In the genomic region with DNA sequence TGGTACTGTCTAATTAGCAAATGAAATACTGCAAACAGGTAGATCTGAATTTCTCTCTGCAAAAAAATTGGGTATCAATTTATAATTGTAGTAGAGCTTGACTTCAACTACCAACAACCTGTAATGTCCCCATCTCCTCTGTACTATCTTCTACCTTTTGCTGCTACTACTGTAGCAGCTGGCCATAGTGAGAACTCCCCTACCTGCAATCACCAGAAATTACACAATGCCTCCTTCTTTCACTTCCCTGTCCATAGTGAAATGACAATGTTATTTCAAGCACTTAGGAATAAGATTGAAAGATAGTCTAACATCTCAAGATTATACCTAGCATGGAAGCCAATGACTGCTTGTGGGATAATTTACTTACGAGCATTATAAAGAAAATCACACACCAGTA, we compare ENCODE assay signal across 13 cellular contexts.
"Had no signal": no experiment of that assay in that cellular context is flagged by ENCODE, and none has a peak within 500 bp of the region (broad histone marks: within the 10 kb centered on the region; RNA-seq: fewer than 3 reads in every experiment).

No MANE protein-coding gene starts in this region.

- H3K4me1 Mint-ChIP-seq: stimulated activated naive CD8-positive, alpha-beta T cell treated with anti-CD3 and anti-CD28 coated beads, Interleukin-15, amount 100 ng/mL, for 72 hours had no signal

- H3K4me1 ChIP-seq: gastrocnemius medialis, suprapubic skin, transverse colon, vagina had no signal

- DNase-seq: activated CD4-positive, alpha-beta T cell treated with anti-CD3 and anti-CD28 coated beads, Interleukin-2, amount 50 U/mL, for 4 hours; cerebellar nuclear complex; cortex of kidney; gastrocnemius medialis; head of caudate nucleus; retina; stimulated activated naive CD8-positive, alpha-beta T cell treated with anti-CD3 and anti-CD28 coated beads, Interleukin-15, amount 100 ng/mL, for 72 hours; transverse colon; WERI-Rb-1 had no signal

- H3K36me3 ChIP-seq: gastrocnemius medialis, left lung, transverse colon, vagina had no signal

- H3K27ac Mint-ChIP-seq: activated naive CD8-positive, alpha-beta T cell had no signal

- H3K27me3 Mint-ChIP-seq: activated naive CD8-positive, alpha-beta T cell; stimulated activated naive CD8-positive, alpha-beta T cell treated with anti-CD3 and anti-CD28 coated beads, Interleukin-15, amount 100 ng/mL, for 72 hours had no signal

- H3K4me3 ChIP-seq: gastrocnemius medialis, left lung, suprapubic skin, transverse colon, vagina had no signal

- H3K27me3 ChIP-seq: gastrocnemius medialis, left lung, suprapubic skin, transverse colon, vagina had no signal

- ATAC-seq: gastrocnemius medialis; left lung; stimulated activated naive CD8-positive, alpha-beta T cell treated with anti-CD3 and anti-CD28 coated beads, Interleukin-15, amount 100 ng/mL, for 72 hours had no signal

- H3K27ac ChIP-seq: gastrocnemius medialis, suprapubic skin, transverse colon, vagina, WERI-Rb-1 had no signal

- H3K4me3 Mint-ChIP-seq: activated naive CD8-positive, alpha-beta T cell; stimulated activated naive CD8-positive, alpha-beta T cell treated with anti-CD3 and anti-CD28 coated beads, Interleukin-15, amount 100 ng/mL, for 72 hours had no signal

- H3K9me3 Mint-ChIP-seq: stimulated activated naive CD8-positive, alpha-beta T cell treated with anti-CD3 and anti-CD28 coated beads, Interleukin-15, amount 100 ng/mL, for 72 hours had no signal

- H3K9me3 ChIP-seq: gastrocnemius medialis, left lung, suprapubic skin, transverse colon, vagina had no signal
